23 cellular contexts compared by ENCODE assay signal in genomic region chr9:76709020-76709419, GRCh38. TPM values are rescaled to one million over a fixed set of nuclear protein-coding genes. Genes with fewer than 3 reads are reported as not detected.
"Had no signal": no experiment of that assay in that cellular context is flagged by ENCODE, and none has a peak within 500 bp of the region (broad histone marks: within the 10 kb centered on the region; RNA-seq: fewer than 3 reads in every experiment).

No MANE protein-coding gene starts in this region.

- DNase-seq: activated B cell treated with CpG ODN at 0.5 μM for 24 hours; activated CD4-positive, alpha-beta memory T cell treated with anti-CD3 and anti-CD28 coated beads for 36 hours; activated CD4-positive, alpha-beta T cell treated with anti-CD3 and anti-CD28 coated beads for 1 hour; activated CD4-positive, alpha-beta T cell treated with anti-CD3 and anti-CD28 coated beads, Interleukin-2, amount 10 ng/mL, durations not matched to agents 7 days and 5 days; activated CD8-positive, alpha-beta memory T cell treated with anti-CD3 and anti-CD28 coated beads for 24 hours; activated gamma-delta T cell; activated naive CD4-positive, alpha-beta T cell treated with anti-CD3 and anti-CD28 coated beads for 36 hours; activated T-cell treated with anti-CD3 and anti-CD28 coated beads, Interleukin-2, amount 50 U/mL, for 4 hours; amygdala; brain microvascular endothelial cell; cerebellar nuclear complex; NCI-H1105 treated with DMSO at 0.1 percent for 48 hours; NCI-H1436 treated with DMSO at 0.1 percent for 48 hours; NCI-H187; NCI-H2081; NCI-H510A treated with DMSO at 0.1 percent for 48 hours; PC-3; SHP77 treated with DMSO at 0.1 percent for 48 hours; T-helper 17 cell; T1000 had no signal

- H3K27me3 ChIP-seq: cardiac muscle cell had no signal

- H3K4me3 ChIP-seq: cardiac muscle cell had no signal

- H3K9me3 Mint-ChIP-seq: activated B cell treated with CpG ODN at 0.5 μM for 24 hours; activated CD4-positive, alpha-beta memory T cell treated with anti-CD3 and anti-CD28 coated beads for 36 hours; activated CD4-positive, alpha-beta T cell treated with anti-CD3 and anti-CD28 coated beads, Interleukin-2, amount 10 ng/mL, durations not matched to agents 7 days and 5 days; activated naive CD4-positive, alpha-beta T cell treated with anti-CD3 and anti-CD28 coated beads for 36 hours; activated T-cell treated with anti-CD3 and anti-CD28 coated beads, Interleukin-2, amount 50 U/mL, for 4 hours had no signal

- H3K36me3 ChIP-seq: brain microvascular endothelial cell, cardiac muscle cell had no signal

- H3K27ac ChIP-seq: brain microvascular endothelial cell, cardiac muscle cell had no signal

- ATAC-seq: activated T-cell treated with anti-CD3 and anti-CD28 coated beads, Interleukin-2, amount 50 U/mL, for 4 hours; PC-3; T-helper 17 cell had no signal

- H3K36me3 Mint-ChIP-seq: activated CD4-positive, alpha-beta memory T cell treated with anti-CD3 and anti-CD28 coated beads for 36 hours; activated naive CD8-positive, alpha-beta T cell had no signal

- H3K27ac Mint-ChIP-seq: activated B cell treated with CpG ODN at 0.5 μM for 24 hours; activated CD4-positive, alpha-beta memory T cell treated with anti-CD3 and anti-CD28 coated beads for 36 hours; activated CD4-positive, alpha-beta T cell treated with anti-CD3 and anti-CD28 coated beads, Interleukin-2, amount 10 ng/mL, durations not matched to agents 7 days and 5 days; activated naive CD4-positive, alpha-beta T cell treated with anti-CD3 and anti-CD28 coated beads for 36 hours; activated naive CD8-positive, alpha-beta T cell; T-helper 17 cell had no signal

- H3K4me3 Mint-ChIP-seq: activated B cell treated with CpG ODN at 0.5 μM for 24 hours; activated CD4-positive, alpha-beta memory T cell treated with anti-CD3 and anti-CD28 coated beads for 36 hours; activated CD4-positive, alpha-beta T cell treated with anti-CD3 and anti-CD28 coated beads, Interleukin-2, amount 10 ng/mL, durations not matched to agents 7 days and 5 days; activated naive CD4-positive, alpha-beta T cell treated with anti-CD3 and anti-CD28 coated beads for 36 hours; activated naive CD8-positive, alpha-beta T cell; activated T-cell treated with anti-CD3 and anti-CD28 coated beads, Interleukin-2, amount 50 U/mL, for 4 hours; T-helper 17 cell had no signal

RNA-seq across cellular contexts. Expression of gene PCA3, which starts 55.2 kb away (rescaled TPM):
- total RNA-seq: activated B cell treated with CpG ODN at 0.5 μM for 24 hours; activated CD4-positive, alpha-beta memory T cell treated with anti-CD3 and anti-CD28 coated beads for 36 hours; activated CD4-positive, alpha-beta T cell treated with anti-CD3 and anti-CD28 coated beads, Interleukin-2, amount 10 ng/mL, durations not matched to agents 7 days and 5 days; activated naive CD4-positive, alpha-beta T cell treated with anti-CD3 and anti-CD28 coated beads for 36 hours; activated T-cell treated with anti-CD3 and anti-CD28 coated beads, Interleukin-2, amount 50 U/mL, for 4 hours; astrocyte; cardiac muscle cell; PC-3; T-helper 17 cell had no signal
